In the genomic region with DNA sequence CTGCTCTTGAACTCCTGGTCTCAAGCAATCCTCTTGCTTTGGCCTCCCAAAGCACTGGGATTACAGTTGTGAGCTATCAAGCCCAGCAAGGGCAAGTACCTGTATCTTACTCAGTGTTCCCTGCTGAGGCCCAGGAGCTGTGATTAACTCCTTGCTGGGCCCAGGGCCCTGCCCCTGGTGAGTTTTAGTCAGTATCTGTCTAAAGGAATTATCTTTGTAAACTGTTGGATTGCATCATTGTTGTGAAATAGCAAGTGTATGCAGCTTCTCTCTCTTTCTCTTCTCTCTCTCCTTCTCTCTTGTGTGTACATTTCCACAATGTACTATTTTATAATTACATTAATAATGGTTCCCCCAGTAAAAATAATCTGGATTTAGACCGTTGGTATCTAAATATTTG, we compare ENCODE assay signal across 7 cellular contexts. TPM values are rescaled to one million over a fixed set of nuclear protein-coding genes. Genes with fewer than 3 reads are reported as not detected.
DNase-seq lines count a peak whose midpoint lies in the region; ATAC-seq, FAIRE-seq and TF ChIP-seq lines count a peak whose summit lies in the region.
"Not testable (repeated sequence)": the region's sequence is repeated elsewhere in the genome, so short reads cannot be mapped to it uniquely, and the experiment has no call there.

No MANE protein-coding gene starts in this region.

- intact Hi-C loops in K562 (cut with micrococcal nuclease) = loop anchor here (5.0 kb wide), 1 partner anchor 546 kb away; no protein-coding TSS in a partner anchor

- H4K8ac ChIP-seq in mesenchymal stem cell (ENCODE audit: low read length) = not testable (repeated sequence)

- not testable (repeated sequence) for TF ChIP-seq RAD21 in K562 (CRISPR knock-in tag; conservative IDR thresholded peaks at IDR 0.05 in 1 of 2, IDR thresholded peaks at IDR 0.05 in 1 of 2)

- H3K4ac ChIP-seq in mesenchymal stem cell (ENCODE audit: low read depth in 1 of 2, low read length in 2 of 2) = not testable (repeated sequence)

- not testable (repeated sequence) for H3K9ac ChIP-seq in K562 (ENCODE audit: insufficient read depth in 1 of 2, low read depth in 2 of 2, low read length in 2 of 2); mesenchymal stem cell (ENCODE audit: low read length)

- CTCF ChIA-PET in RWPE1 (lab: Yijun Ruan, JAX); K562 (lab: Yijun Ruan, JAX; ENCODE audit: low intra/inter-chr PET ratio): not testable (repeated sequence)

- H3K79me2 ChIP-seq in K562 (ENCODE audit: control insufficient read depth, insufficient read depth, low read length) = not testable (repeated sequence)

- H2BK120ac ChIP-seq in mesenchymal stem cell (ENCODE audit: low read depth, low read length) = not testable (repeated sequence)

- not testable (repeated sequence) for H3K4me1 ChIP-seq in K562 (replicated peaks in 1 of 2; ENCODE audit: control insufficient read depth in 2 of 2, insufficient read depth in 2 of 2, low read length in 2 of 2); mesenchymal stem cell (ENCODE audit: control insufficient read depth, insufficient read depth, low read depth, low read length)

- not testable (repeated sequence) for H3K14ac ChIP-seq in mesenchymal stem cell (ENCODE audit: low read length in 2 of 2)

- FAIRE-seq in K562 (lab: Jason Lieb, UNC) = not testable (repeated sequence)

- not testable (repeated sequence) for TF ChIP-seq CTCF in RWPE1 (conservative IDR thresholded peaks at IDR 0.05; ENCODE audit: low read depth); K562 (IDR thresholded peaks at IDR 0.05 in 2 of 3, conservative IDR thresholded peaks at IDR 0.05 in 1 of 3; ENCODE audit: insufficient read depth in 2 of 3, low read depth in 1 of 3, low read length in 3 of 3); epithelial cell of esophagus (IDR thresholded peaks at IDR 0.05; ENCODE audit: insufficient read depth, low read depth, low read length, missing control alignments); fibroblast of the aortic adventitia (IDR thresholded peaks at IDR 0.05; ENCODE audit: insufficient read depth, low read length)

- not testable (repeated sequence) for H3K23ac ChIP-seq in mesenchymal stem cell (ENCODE audit: low read length in 2 of 2)

- not testable (repeated sequence) for H3K9me3 ChIP-seq in K562 (replicated peaks; ENCODE audit: control insufficient read depth, insufficient read depth, low read depth, low read length); mesenchymal stem cell (ENCODE audit: control insufficient read depth, low read length)

- not testable (repeated sequence) for H3K27me3 ChIP-seq in K562 (ENCODE audit: control insufficient read depth in 2 of 2, insufficient read depth in 2 of 2, low read length in 2 of 2); mesenchymal stem cell (ENCODE audit: control insufficient read depth in 1 of 2, insufficient read depth in 1 of 2, low read length in 2 of 2)

- WGBS in K562 (ENCODE audit: insufficient coverage, low coverage, missing lambda C conversion rate) = 0% methylated on average over 1 of the region's 1 CpG
- no CpG with 5 or more reads among the region's 1 CpG for WGBS in mesenchymal stem cell

- POLR2A ChIA-PET in RWPE1 (lab: Yijun Ruan, JAX; ENCODE audit: low non-redundant PET); K562 (lab: Yijun Ruan, JAX): not testable (repeated sequence)

- H3K9me1 ChIP-seq in K562 (ENCODE audit: control insufficient read depth, insufficient read depth, low read length) = not testable (repeated sequence)

- TF ChIP-seq POLR2A in K562 (conservative IDR thresholded peaks at IDR 0.05) = not testable (repeated sequence)

- H2BK5ac ChIP-seq in mesenchymal stem cell (ENCODE audit: low read depth, low read length, poor library complexity, severe bottlenecking) = not testable (repeated sequence)

- H3K36me3 ChIP-seq in K562 (ENCODE audit: control insufficient read depth, insufficient read depth, low read length); mesenchymal stem cell (ENCODE audit: control insufficient read depth in 1 of 2, insufficient read depth in 2 of 2, low read depth in 1 of 2, low read length in 2 of 2): not testable (repeated sequence)

- not testable (repeated sequence) for H4K91ac ChIP-seq in mesenchymal stem cell (ENCODE audit: low read length)

- H3K79me1 ChIP-seq in mesenchymal stem cell (replicated peaks; ENCODE audit: low read length, poor library complexity, severe bottlenecking) = not testable (repeated sequence)

- not testable (repeated sequence) for H3K4me3 ChIP-seq in K562; epithelial cell of esophagus (ENCODE audit: low read length); fibroblast of the aortic adventitia (ENCODE audit: low read depth, low read length); mesenchymal stem cell (ENCODE audit: insufficient read depth in 1 of 2, low read depth in 1 of 2, low read length in 2 of 2)

- TF ChIP-seq EP300 in K562 (IDR thresholded peaks at IDR 0.05; ENCODE audit: low read length) = not testable (repeated sequence)

- H2BK15ac ChIP-seq in mesenchymal stem cell (ENCODE audit: low read depth, poor library complexity, severe bottlenecking) = not testable (repeated sequence)

- H3K4me2 ChIP-seq in K562 (ENCODE audit: insufficient read depth, low read length); mesenchymal stem cell (ENCODE audit: low read length, poor library complexity, severe bottlenecking): not testable (repeated sequence)

- not testable (repeated sequence) for H2AK5ac ChIP-seq in mesenchymal stem cell (ENCODE audit: low read length, severe bottlenecking)

- not testable (repeated sequence) for BruUV-seq in K562 (replicated peaks; lab: Mats Ljungman, UMichigan)

- not testable (repeated sequence) for H2AFZ ChIP-seq in K562 (ENCODE audit: low read depth, low read length); mesenchymal stem cell (ENCODE audit: low read depth, low read length)

- H3K18ac ChIP-seq in mesenchymal stem cell (ENCODE audit: low read depth in 1 of 2, low read length in 2 of 2) = not testable (repeated sequence)

- in situ Hi-C loops in K562 (cut with MboI) = loop anchor here (25.0 kb wide), 2 partner anchors 356 to 556 kb away; no protein-coding TSS in a partner anchor

- H4K20me1 ChIP-seq in K562 (replicated peaks; ENCODE audit: control insufficient read depth, insufficient read depth, low read length) = not testable (repeated sequence)

- not testable (repeated sequence) for H2BK12ac ChIP-seq in mesenchymal stem cell (ENCODE audit: low read length in 2 of 2)

- peak; percentile 43; the same call in 2 of the 3 replicates for ATAC-seq in K562

- peak; percentile 29 for DNase-seq in HCEC 1CT
- DNase-seq in MV-4-11 (lab: John Stamatoyannopoulos, UW) = peak; percentile 44
- DNase-seq in RWPE1 (ENCODE audit: low spot score); K562 (ENCODE audit: extremely low read depth in 1 of 4, low spot score in 3 of 4): not testable (repeated sequence)
- peak; percentile 86 for DNase-seq in epithelial cell of esophagus (ENCODE audit: low read depth)
- peak; percentile 50 for DNase-seq in fibroblast of the aortic adventitia (ENCODE audit: low read depth)
- peak; percentile 42 for DNase-seq in mesenchymal stem cell

- H3K27ac ChIP-seq in RWPE1 = peak overlapping the region; percentile 26; the same call in 1 of the 2 replicates
- H3K27ac ChIP-seq in K562 (ENCODE audit: extremely low read depth, low read depth, low read length); mesenchymal stem cell (ENCODE audit: low read length, poor library complexity, severe bottlenecking): not testable (repeated sequence)

RNA-seq across cellular contexts. Expression of a gene that starts 35.4 kb away (rescaled TPM):
- 2.5 and 8.5 TPM in 2 replicates for total RNA-seq in K562 (2011; cell fraction: chromatin; rRNA removed; ENCODE audit: low replicate concordance)
- total RNA-seq in K562 (2011; cell fraction: nucleolus; rRNA removed) = 0.83 and 2.2 TPM in 2 replicates
- 3.5 and 4.4 TPM in 2 replicates for total RNA-seq in K562 (2011; cell fraction: nucleoplasm; rRNA removed)
- total RNA-seq in K562 (2014; rRNA removed) (3.7 and 4.1 TPM in 2 replicates), K562 (2014; rRNA removed; fragmentation: Illumina TruSeq; extraction: Trizol) (6.8 and 8.5 TPM in 2 replicates), K562 (2015; rRNA removed; fragmentation: Illumina TruSeq; extraction: Trizol) (4.7 and 5.7 TPM in 2 replicates), K562 (2021) (5.3 and 5.5 TPM in 2 replicates), fibroblast of the aortic adventitia (ENCODE audit: low replicate concordance) (4.9 and 7.4 TPM in 2 replicates)
- polyA plus RNA-seq in K562 (2011; rRNA removed) (5.0 and 7.6 TPM in 2 replicates), K562 (2014; fragmentation: Illumina TruSeq; extraction: Trizol) (9.0 and 10.1 TPM in 2 replicates), K562 (2014; fragmentation: Nextera tagmentation; extraction: Ambion mirVana) (1 to 10 TPM; 4.6 to 9.2 TPM), K562 (2014; rRNA removed) (10.6 and 10.8 TPM in 2 replicates)
- polyA plus RNA-seq in K562 (2011; cell fraction: cytosol; rRNA removed) = 1.1 and 3.2 TPM in 2 replicates
- 4.0 and 6.2 TPM in 2 replicates for polyA plus RNA-seq in K562 (2011; cell fraction: nucleus; rRNA removed)
- 11.9 and 12.8 TPM in 2 replicates for polyA plus RNA-seq in K562 (2012)
- polyA minus RNA-seq in K562 (2011; rRNA and poly(A)+ RNA removed) = 13.5 and 16.2 TPM in 2 replicates
- 1.5 and 2.2 TPM in 2 replicates for polyA minus RNA-seq in K562 (2011; cell fraction: cytosol; rRNA and poly(A)+ RNA removed)
- 2.8 and 5.3 TPM in 2 replicates for polyA minus RNA-seq in K562 (2011; cell fraction: nucleus; rRNA and poly(A)+ RNA removed)
- 5.5 TPM for polyA plus RNA-seq in mesenchymal stem cell (2013, experiment 1 of 2)
- 4.6 TPM for polyA plus RNA-seq in mesenchymal stem cell (2013, experiment 2 of 2)

RNA-seq across cellular contexts. Expression of a gene that starts 45.8 kb away (rescaled TPM):
- 10.0 and 22.1 TPM in 2 replicates for total RNA-seq in K562 (2011; cell fraction: chromatin; rRNA removed; ENCODE audit: low replicate concordance)
- 9.3 and 10.8 TPM in 2 replicates for total RNA-seq in K562 (2011; cell fraction: nucleolus; rRNA removed)
- 16.1 and 26.0 TPM in 2 replicates for total RNA-seq in K562 (2011; cell fraction: nucleoplasm; rRNA removed)
- total RNA-seq in K562 (2014; rRNA removed) (38.1 and 42.7 TPM in 2 replicates), K562 (2014; rRNA removed; fragmentation: Illumina TruSeq; extraction: Trizol) (67.1 and 67.6 TPM in 2 replicates), K562 (2015; rRNA removed; fragmentation: Illumina TruSeq; extraction: Trizol) (47.1 and 53.8 TPM in 2 replicates), K562 (2021) (44.8 and 51.4 TPM in 2 replicates), fibroblast of the aortic adventitia (ENCODE audit: low replicate concordance) (46.4 and 52.1 TPM in 2 replicates)
- polyA plus RNA-seq in K562 (2011; rRNA removed) (29.2 and 44.7 TPM in 2 replicates), K562 (2014; fragmentation: Illumina TruSeq; extraction: Trizol) (57.1 and 59.1 TPM in 2 replicates), K562 (2014; fragmentation: Nextera tagmentation; extraction: Ambion mirVana) (10 to 100 TPM; 59.0 to 60.4 TPM), K562 (2014; rRNA removed) (50.6 and 55.7 TPM in 2 replicates)
- 12.2 and 14.0 TPM in 2 replicates for polyA plus RNA-seq in K562 (2011; cell fraction: cytosol; rRNA removed)
- 9.3 and 9.9 TPM in 2 replicates for polyA plus RNA-seq in K562 (2011; cell fraction: nucleus; rRNA removed)
- polyA plus RNA-seq in K562 (2012) = 35.3 and 59.1 TPM in 2 replicates
- 33.2 and 34.6 TPM in 2 replicates for polyA minus RNA-seq in K562 (2011; rRNA and poly(A)+ RNA removed)
- polyA minus RNA-seq in K562 (2011; cell fraction: cytosol; rRNA and poly(A)+ RNA removed) = 8.1 and 12.7 TPM in 2 replicates
- 14.5 and 17.7 TPM in 2 replicates for polyA minus RNA-seq in K562 (2011; cell fraction: nucleus; rRNA and poly(A)+ RNA removed)
- polyA plus RNA-seq in mesenchymal stem cell (2013, experiment 1 of 2) = 76.0 TPM
- polyA plus RNA-seq in mesenchymal stem cell (2013, experiment 2 of 2) = 78.8 TPM
